ENCODE assay signal across 23 cellular contexts in the genomic region with DNA sequence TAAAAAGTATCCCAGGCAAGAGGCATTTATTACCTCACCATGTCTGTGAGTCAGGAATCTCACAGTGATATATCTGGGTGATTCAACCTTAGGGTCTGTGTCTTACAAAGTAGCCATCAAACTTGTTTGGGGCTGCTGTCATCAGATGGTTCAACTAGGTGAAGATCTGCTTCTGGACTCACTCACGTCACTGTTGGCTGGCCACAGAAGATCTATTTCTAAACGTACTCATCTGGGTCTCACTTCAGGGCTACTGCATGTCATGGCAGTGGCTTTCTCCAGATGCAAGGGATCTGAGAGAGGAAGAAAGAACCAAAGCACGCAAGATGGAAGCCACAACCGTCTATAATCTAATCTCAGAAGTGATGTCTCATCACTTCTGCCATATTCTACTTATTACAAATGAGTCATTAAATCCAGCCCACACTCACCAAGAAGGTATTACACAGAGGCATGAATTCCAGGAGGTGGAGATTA.
DNase-seq lines count a peak whose midpoint lies in the region; ATAC-seq, FAIRE-seq and TF ChIP-seq lines count a peak whose summit lies in the region.
"Had no signal": no experiment of that assay in that cellular context is flagged by ENCODE, and none has a peak within 500 bp of the region (broad histone marks: within the 10 kb centered on the region; RNA-seq: fewer than 3 reads in every experiment).

No MANE protein-coding gene starts in this region.

- DNase-seq in A172 (ENCODE audit: low spot score) (peak; percentile 63), H54 (ENCODE audit: insufficient read length, low spot score) (no peak), SK-N-SH (no peak), fibroblast of pulmonary artery (ENCODE audit: low read depth) (peak; percentile 81), posterior vena cava (ENCODE audit: low spot score) (no peak)
- DNase-seq in activated naive CD4-positive, alpha-beta T cell treated with anti-CD3 and anti-CD28 coated beads, Interleukin-2, amount 50 U/mL, for 72 hours (ENCODE audit: low spot score in 2 of 2) = no peak
- no peak for DNase-seq in activated CD4-positive, alpha-beta memory T cell treated with anti-CD3 and anti-CD28 coated beads for 36 hours
- DNase-seq: activated CD4-positive, alpha-beta T cell treated with anti-CD3 and anti-CD28 coated beads, Interleukin-2, amount 50 U/mL, for 48 hours; activated naive CD4-positive, alpha-beta T cell treated with anti-CD3 and anti-CD28 coated beads, Interleukin-2, amount 10 ng/mL, durations not matched to agents 7 days and 5 days; activated T-cell treated with anti-CD3 and anti-CD28 coated beads, Interleukin-2, amount 50 U/mL, for 1 hour; body of pancreas; DMS53; midbrain; NCI-H2029; NCI-H524 treated with DMSO at 0.1 percent for 48 hours; PC-9; right cardiac atrium had no signal

- TF ChIP-seq CTCF in SK-N-SH (IDR thresholded peaks at IDR 0.05) (no peak), fibroblast of pulmonary artery (IDR thresholded peaks at IDR 0.05; ENCODE audit: low read length, missing control alignments) (no peak)

- WGBS in SK-N-SH (ENCODE audit: low lambda C conversion rate) = 33% methylated on average over 4 of the region's 4 CpGs

- CTCF ChIA-PET in SK-N-SH (lab: Yijun Ruan, JAX) = no interaction called here
- CTCF ChIA-PET in activated CD4-positive, alpha-beta memory T cell treated with anti-CD3 and anti-CD28 coated beads for 36 hours (lab: Charles Lee) = no interaction called here

- no peaks in the 10 kb centered on the region for H3K9me2 ChIP-seq in SK-N-SH

- no peak overlapping the region for H3K4me3 Mint-ChIP-seq in activated CD4-positive, alpha-beta memory T cell treated with anti-CD3 and anti-CD28 coated beads for 36 hours
- H3K4me3 Mint-ChIP-seq: activated naive CD4-positive, alpha-beta T cell treated with anti-CD3 and anti-CD28 coated beads, Interleukin-2, amount 10 ng/mL, durations not matched to agents 7 days and 5 days had no signal

- H2AFZ ChIP-seq in SK-N-SH (ENCODE audit: low read depth) = peak overlapping the region; percentile 36; the same call in 1 of the 2 replicates
- H2AFZ ChIP-seq: PC-9 had no signal

- H3K9me3 Mint-ChIP-seq in activated naive CD4-positive, alpha-beta T cell treated with anti-CD3 and anti-CD28 coated beads, Interleukin-2, amount 50 U/mL, for 72 hours = peaks cover 5 to 8% of the 10 kb centered on the region in 2 donors
- H3K9me3 Mint-ChIP-seq in activated CD4-positive, alpha-beta memory T cell treated with anti-CD3 and anti-CD28 coated beads for 36 hours = no peaks in the 10 kb centered on the region
- H3K9me3 Mint-ChIP-seq: activated naive CD4-positive, alpha-beta T cell treated with anti-CD3 and anti-CD28 coated beads, Interleukin-2, amount 10 ng/mL, durations not matched to agents 7 days and 5 days had no signal

- no peaks in the 10 kb centered on the region for H3K27me3 ChIP-seq in SK-N-SH (ENCODE audit: insufficient read depth)
- H3K27me3 ChIP-seq: body of pancreas, esophagus muscularis mucosa, neutrophil had no signal

- no peaks in the 10 kb centered on the region for H3K36me3 Mint-ChIP-seq in activated naive CD4-positive, alpha-beta T cell treated with anti-CD3 and anti-CD28 coated beads, Interleukin-2, amount 50 U/mL, for 72 hours
- H3K36me3 Mint-ChIP-seq in activated CD4-positive, alpha-beta memory T cell treated with anti-CD3 and anti-CD28 coated beads for 36 hours = no peaks in the 10 kb centered on the region
- H3K36me3 Mint-ChIP-seq: activated naive CD4-positive, alpha-beta T cell treated with anti-CD3 and anti-CD28 coated beads, Interleukin-2, amount 10 ng/mL, durations not matched to agents 7 days and 5 days had no signal

- no peaks in the 10 kb centered on the region for H3K36me3 ChIP-seq in SK-N-SH (replicated peaks in 1 of 2; ENCODE audit: control insufficient read depth in 1 of 2, insufficient read depth in 2 of 2, low read length in 1 of 2)
- H3K36me3 ChIP-seq: esophagus muscularis mucosa, neutrophil had no signal

- no peak overlapping the region; a peak in 1 of 4 replicates for H3K4me3 ChIP-seq in SK-N-SH (ENCODE audit: low read depth in 2 of 2, low read length in 1 of 2)
- no peak overlapping the region for H3K4me3 ChIP-seq in fibroblast of pulmonary artery (replicated peaks; ENCODE audit: low read depth, low read length)
- H3K4me3 ChIP-seq: A549, body of pancreas, esophagus muscularis mucosa, PC-9 had no signal

- H3K4me1 ChIP-seq in SK-N-SH (ENCODE audit: control insufficient read depth in 1 of 2, insufficient read depth in 2 of 2, low read depth in 1 of 2, low read length in 1 of 2) = peaks cover 0 to 14% of the 10 kb centered on the region in 2 experiments; a peak in 2 of 4 replicates
- H3K4me1 ChIP-seq: A549, body of pancreas, esophagus muscularis mucosa had no signal

- TF ChIP-seq RAD21 in SK-N-SH (IDR thresholded peaks at IDR 0.05; ENCODE audit: low read length) = no peak

- intact Hi-C loops in posterior vena cava (cut with DNase I) = no loop called here
- intact Hi-C loops in activated CD4-positive, alpha-beta memory T cell treated with anti-CD3 and anti-CD28 coated beads for 36 hours (cut with micrococcal nuclease) = no loop called here

- H3K27me3 Mint-ChIP-seq in activated CD4-positive, alpha-beta memory T cell treated with anti-CD3 and anti-CD28 coated beads for 36 hours = no peaks in the 10 kb centered on the region
- H3K27me3 Mint-ChIP-seq: activated naive CD4-positive, alpha-beta T cell treated with anti-CD3 and anti-CD28 coated beads, Interleukin-2, amount 10 ng/mL, durations not matched to agents 7 days and 5 days had no signal

- H3F3A ChIP-seq in SK-N-SH (replicated peaks; ENCODE audit: insufficient read depth) = peaks cover 14% of the 10 kb centered on the region

- TF ChIP-seq EP300 in SK-N-SH (IDR thresholded peaks at IDR 0.05; ENCODE audit: borderline replicate concordance in 1 of 2, low read depth in 1 of 2, low read length in 1 of 2) = peak in 1 of 2 experiments; percentile 74; a peak in 1 of 4 replicates

- H3K9me3 ChIP-seq in SK-N-SH = no peaks in the 10 kb centered on the region
- H3K9me3 ChIP-seq: A549, body of pancreas, esophagus muscularis mucosa, neutrophil had no signal

- H3K27ac Mint-ChIP-seq in activated naive CD4-positive, alpha-beta T cell treated with anti-CD3 and anti-CD28 coated beads, Interleukin-2, amount 50 U/mL, for 72 hours = no peak overlapping the region
- H3K27ac Mint-ChIP-seq in activated CD4-positive, alpha-beta memory T cell treated with anti-CD3 and anti-CD28 coated beads for 36 hours = no peak overlapping the region
- H3K27ac Mint-ChIP-seq: activated naive CD4-positive, alpha-beta T cell treated with anti-CD3 and anti-CD28 coated beads, Interleukin-2, amount 10 ng/mL, durations not matched to agents 7 days and 5 days had no signal

- POLR2A ChIA-PET in SK-N-SH (lab: Yijun Ruan, JAX) = no interaction called here
- POLR2A ChIA-PET in activated CD4-positive, alpha-beta memory T cell treated with anti-CD3 and anti-CD28 coated beads for 36 hours (lab: Charles Lee) = no interaction called here

- H3K27ac ChIP-seq in SK-N-SH (ENCODE audit: low read depth in 2 of 2, low read length in 1 of 2) = peak overlapping the region in 1 of 2 experiments; percentile 78; a peak in 2 of 4 replicates
- H3K27ac ChIP-seq: A549, body of pancreas, esophagus muscularis mucosa, neutrophil, PC-9 had no signal

- peak; percentile 65 for FAIRE-seq in H54 (lab: Jason Lieb, UNC)
- FAIRE-seq: A549, HepG2, keratinocyte had no signal

- no peaks in the 10 kb centered on the region for H3K79me2 ChIP-seq in SK-N-SH (ENCODE audit: insufficient read depth)

- no peak for TF ChIP-seq POLR2A in H54 (IDR thresholded peaks at IDR 0.05; ENCODE audit: low read depth, low read length)

- peak overlapping the region; percentile 17; the same call in 1 of the 2 replicates for H3K9ac ChIP-seq in SK-N-SH

- no peak for ATAC-seq in activated naive CD4-positive, alpha-beta T cell treated with anti-CD3 and anti-CD28 coated beads, Interleukin-2, amount 50 U/mL, for 72 hours
- no peak for ATAC-seq in HG03342 (IDR thresholded peaks at IDR 0.05; ENCODE audit: unreplicated experiment)
- ATAC-seq: A549, body of pancreas, HepG2, right cardiac atrium had no signal

- peak overlapping the region; percentile 39; the same call in 1 of the 2 replicates for H3K4me2 ChIP-seq in SK-N-SH
- H3K4me2 ChIP-seq: A549, PC-9 had no signal

- no peaks in the 10 kb centered on the region for H3K4me1 Mint-ChIP-seq in activated CD4-positive, alpha-beta memory T cell treated with anti-CD3 and anti-CD28 coated beads for 36 hours (ENCODE audit: low read depth)
- H3K4me1 Mint-ChIP-seq: activated naive CD4-positive, alpha-beta T cell treated with anti-CD3 and anti-CD28 coated beads, Interleukin-2, amount 10 ng/mL, durations not matched to agents 7 days and 5 days had no signal

- no peaks in the 10 kb centered on the region for H4K20me1 ChIP-seq in SK-N-SH (ENCODE audit: insufficient read depth)

TF ChIP-seq in SK-N-SH, 30 proteins besides CTCF, POLR2A, EP300 and RAD21 (continues in another document):
- TF ChIP-seq, protein P1, sequence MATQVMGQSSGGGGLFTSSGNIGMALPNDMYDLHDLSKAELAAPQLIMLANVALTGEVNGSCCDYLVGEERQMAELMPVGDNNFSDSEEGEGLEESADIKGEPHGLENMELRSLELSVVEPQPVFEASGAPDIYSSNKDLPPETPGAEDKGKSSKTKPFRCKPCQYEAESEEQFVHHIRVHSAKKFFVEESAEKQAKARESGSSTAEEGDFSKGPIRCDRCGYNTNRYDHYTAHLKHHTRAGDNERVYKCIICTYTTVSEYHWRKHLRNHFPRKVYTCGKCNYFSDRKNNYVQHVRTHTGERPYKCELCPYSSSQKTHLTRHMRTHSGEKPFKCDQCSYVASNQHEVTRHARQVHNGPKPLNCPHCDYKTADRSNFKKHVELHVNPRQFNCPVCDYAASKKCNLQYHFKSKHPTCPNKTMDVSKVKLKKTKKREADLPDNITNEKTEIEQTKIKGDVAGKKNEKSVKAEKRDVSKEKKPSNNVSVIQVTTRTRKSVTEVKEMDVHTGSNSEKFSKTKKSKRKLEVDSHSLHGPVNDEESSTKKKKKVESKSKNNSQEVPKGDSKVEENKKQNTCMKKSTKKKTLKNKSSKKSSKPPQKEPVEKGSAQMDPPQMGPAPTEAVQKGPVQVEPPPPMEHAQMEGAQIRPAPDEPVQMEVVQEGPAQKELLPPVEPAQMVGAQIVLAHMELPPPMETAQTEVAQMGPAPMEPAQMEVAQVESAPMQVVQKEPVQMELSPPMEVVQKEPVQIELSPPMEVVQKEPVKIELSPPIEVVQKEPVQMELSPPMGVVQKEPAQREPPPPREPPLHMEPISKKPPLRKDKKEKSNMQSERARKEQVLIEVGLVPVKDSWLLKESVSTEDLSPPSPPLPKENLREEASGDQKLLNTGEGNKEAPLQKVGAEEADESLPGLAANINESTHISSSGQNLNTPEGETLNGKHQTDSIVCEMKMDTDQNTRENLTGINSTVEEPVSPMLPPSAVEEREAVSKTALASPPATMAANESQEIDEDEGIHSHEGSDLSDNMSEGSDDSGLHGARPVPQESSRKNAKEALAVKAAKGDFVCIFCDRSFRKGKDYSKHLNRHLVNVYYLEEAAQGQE (IDR thresholded peaks at IDR 0.05; ENCODE audit: low read depth, low read length) = no peak
- TF ChIP-seq NRF1 (IDR thresholded peaks at IDR 0.05; ENCODE audit: low read depth, low read length) (no peak), FOXJ3 (CRISPR knock-in tag; IDR thresholded peaks at IDR 0.05) (no peak), SMC3 (IDR thresholded peaks at IDR 0.05; ENCODE audit: low read depth, low read length) (no peak), NFIC (IDR thresholded peaks at IDR 0.05; ENCODE audit: borderline replicate concordance) (peak; percentile 32; the same call in 1 of the 2 replicates)

Comparison
In these comparisons a context has a peak if more than half of its experiments do, and no peak if none do; other contexts are left out.
1. DNase-seq: peak in A172 (single experiment) and fibroblast of pulmonary artery (single experiment); none in H54 (single experiment), SK-N-SH (single experiment), posterior vena cava (single experiment), activated naive CD4-positive, alpha-beta T cell treated with anti-CD3 and anti-CD28 coated beads, Interleukin-2, amount 50 U/mL, for 72 hours (0 of 2) and activated CD4-positive, alpha-beta memory T cell treated with anti-CD3 and anti-CD28 coated beads for 36 hours (single experiment).